1 cellular context compared by ENCODE assay signal in the genomic region with DNA sequence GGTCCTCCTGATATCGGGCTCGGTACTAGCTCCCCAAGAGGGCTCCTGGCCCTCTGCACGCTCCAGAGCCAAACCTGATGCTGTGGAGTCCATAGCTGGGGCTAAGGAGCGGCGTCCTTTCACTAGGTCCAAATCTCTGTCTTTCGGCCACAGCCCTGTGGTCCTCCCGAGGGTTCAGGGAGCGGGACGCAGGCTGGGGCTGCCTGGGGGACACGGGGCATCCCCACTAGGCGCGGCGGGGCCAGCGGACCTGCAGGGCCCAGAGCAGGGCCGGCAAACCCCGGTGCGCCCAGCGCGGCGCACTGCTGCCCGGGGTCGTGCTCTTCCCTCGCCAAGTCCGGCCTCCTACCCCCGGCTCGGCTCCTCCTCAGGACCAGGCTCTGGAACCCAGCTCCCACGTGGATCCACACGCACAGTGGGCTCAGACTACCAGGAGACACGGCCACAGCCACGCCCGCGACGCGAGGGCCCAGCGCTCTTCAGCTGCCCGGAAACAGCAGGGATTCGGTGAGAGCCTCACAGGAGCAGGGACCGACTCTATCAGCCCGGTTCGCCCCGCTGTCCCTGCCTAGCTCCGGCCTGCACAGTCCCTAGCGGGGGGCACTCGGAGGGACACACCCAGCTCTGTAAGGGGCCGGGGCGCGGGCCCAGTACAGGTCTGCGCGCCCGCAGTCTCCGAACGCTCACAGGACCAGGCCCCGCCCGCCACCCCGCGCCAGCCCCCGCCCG.
TF ChIP-seq lines count a peak whose summit lies in the region.

No MANE protein-coding gene starts in this region.

TF ChIP-seq in HepG2, 621 proteins besides CTCF, POLR2A, EP300 and RAD21 (continued from another document and continues in another):
- TF ChIP-seq, protein P1, sequence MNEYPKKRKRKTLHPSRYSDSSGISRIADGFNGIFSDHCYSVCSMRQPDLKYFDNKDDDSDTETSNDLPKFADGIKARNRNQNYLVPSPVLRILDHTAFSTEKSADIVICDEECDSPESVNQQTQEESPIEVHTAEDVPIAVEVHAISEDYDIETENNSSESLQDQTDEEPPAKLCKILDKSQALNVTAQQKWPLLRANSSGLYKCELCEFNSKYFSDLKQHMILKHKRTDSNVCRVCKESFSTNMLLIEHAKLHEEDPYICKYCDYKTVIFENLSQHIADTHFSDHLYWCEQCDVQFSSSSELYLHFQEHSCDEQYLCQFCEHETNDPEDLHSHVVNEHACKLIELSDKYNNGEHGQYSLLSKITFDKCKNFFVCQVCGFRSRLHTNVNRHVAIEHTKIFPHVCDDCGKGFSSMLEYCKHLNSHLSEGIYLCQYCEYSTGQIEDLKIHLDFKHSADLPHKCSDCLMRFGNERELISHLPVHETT (CRISPR knock-in tag; conservative IDR thresholded peaks at IDR 0.05): 0 out of 2 replicates have a peak, but pooled peaks have one; percentile 14
- TF ChIP-seq, protein P2, sequence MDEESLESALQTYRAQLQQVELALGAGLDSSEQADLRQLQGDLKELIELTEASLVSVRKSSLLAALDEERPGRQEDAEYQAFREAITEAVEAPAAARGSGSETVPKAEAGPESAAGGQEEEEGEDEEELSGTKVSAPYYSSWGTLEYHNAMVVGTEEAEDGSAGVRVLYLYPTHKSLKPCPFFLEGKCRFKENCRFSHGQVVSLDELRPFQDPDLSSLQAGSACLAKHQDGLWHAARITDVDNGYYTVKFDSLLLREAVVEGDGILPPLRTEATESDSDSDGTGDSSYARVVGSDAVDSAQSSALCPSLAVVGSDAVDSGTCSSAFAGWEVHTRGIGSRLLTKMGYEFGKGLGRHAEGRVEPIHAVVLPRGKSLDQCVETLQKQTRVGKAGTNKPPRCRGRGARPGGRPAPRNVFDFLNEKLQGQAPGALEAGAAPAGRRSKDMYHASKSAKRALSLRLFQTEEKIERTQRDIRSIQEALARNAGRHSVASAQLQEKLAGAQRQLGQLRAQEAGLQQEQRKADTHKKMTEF (CRISPR knock-in tag; IDR thresholded peaks at IDR 0.05): no peak
- TF ChIP-seq ZKSCAN8 (CRISPR knock-in tag; IDR thresholded peaks at IDR 0.05; ENCODE audit: borderline replicate concordance) (no peak), KAT7 (CRISPR knock-in tag; IDR thresholded peaks at IDR 0.05; ENCODE audit: borderline replicate concordance) (no peak), IRX3 (CRISPR knock-in tag; IDR thresholded peaks at IDR 0.05; ENCODE audit: borderline replicate concordance, low read depth) (no peak), ZBTB7A (CRISPR knock-in tag; IDR thresholded peaks at IDR 0.05) (0 out of 2 replicates have a peak, but pooled peaks have one; percentile 50), ZNF451 (CRISPR knock-in tag; IDR thresholded peaks at IDR 0.05) (no peak), CBFB (CRISPR knock-in tag; IDR thresholded peaks at IDR 0.05) (no peak), TEAD3 (CRISPR knock-in tag; optimal IDR thresholded peaks at IDR 0.05; ENCODE audit: borderline replicate concordance) (peak; percentile 14), ZFX (CRISPR knock-in tag; IDR thresholded peaks at IDR 0.05; ENCODE audit: low read depth) (peak; percentile 80), TEAD2 (CRISPR knock-in tag; IDR thresholded peaks at IDR 0.05) (no peak), ZBTB42 (CRISPR knock-in tag; IDR thresholded peaks at IDR 0.05) (0 out of 2 replicates have a peak, but pooled peaks have one; percentile 55), ZNF136 (CRISPR knock-in tag; IDR thresholded peaks at IDR 0.05; ENCODE audit: low read depth) (no peak), ZNF3 (CRISPR knock-in tag; IDR thresholded peaks at IDR 0.05) (no peak), KMT2A (CRISPR knock-in tag; IDR thresholded peaks at IDR 0.05) (no peak), HIVEP1 (CRISPR knock-in tag; IDR thresholded peaks at IDR 0.05) (0 out of 2 replicates have a peak, but pooled peaks have one; percentile 35), ZNF292 (CRISPR knock-in tag; IDR thresholded peaks at IDR 0.05; ENCODE audit: borderline replicate concordance, low read depth) (no peak), MAZ (IDR thresholded peaks at IDR 0.05; ENCODE audit: borderline replicate concordance, low read depth, low read length) (no peak), MAZ (CRISPR knock-in tag; IDR thresholded peaks at IDR 0.05; ENCODE audit: low read depth) (no peak), ZBTB7B (CRISPR knock-in tag; IDR thresholded peaks at IDR 0.05) (0 out of 2 replicates have a peak, but pooled peaks have one; percentile 9), ZFP62 (CRISPR knock-in tag; IDR thresholded peaks at IDR 0.05) (no peak), KDM1A (CRISPR knock-in tag; IDR thresholded peaks at IDR 0.05) (no peak), HOXA5 (CRISPR knock-in tag; IDR thresholded peaks at IDR 0.05) (no peak), ZNF101 (CRISPR knock-in tag; IDR thresholded peaks at IDR 0.05; ENCODE audit: borderline replicate concordance, low read depth) (no peak), ZNF121 (CRISPR knock-in tag; IDR thresholded peaks at IDR 0.05) (no peak), ZNF256 (CRISPR knock-in tag; conservative IDR thresholded peaks at IDR 0.05) (no peak), MIER2 (CRISPR knock-in tag; IDR thresholded peaks at IDR 0.05) (no peak), ZSCAN25 (CRISPR knock-in tag; IDR thresholded peaks at IDR 0.05) (no peak), ZNF737 (CRISPR knock-in tag; IDR thresholded peaks at IDR 0.05; ENCODE audit: borderline replicate concordance) (no peak), ZNF678 (CRISPR knock-in tag; IDR thresholded peaks at IDR 0.05) (no peak), SP4 (CRISPR knock-in tag; IDR thresholded peaks at IDR 0.05) (peak; percentile 49; the same call in 1 of the 2 replicates), MEIS1 (CRISPR knock-in tag; IDR thresholded peaks at IDR 0.05; ENCODE audit: borderline replicate concordance) (0 out of 2 replicates have a peak, but pooled peaks have one; percentile 25), ZNF614 (CRISPR knock-in tag; IDR thresholded peaks at IDR 0.05; ENCODE audit: borderline replicate concordance) (no peak), ZNF790 (CRISPR knock-in tag; IDR thresholded peaks at IDR 0.05; ENCODE audit: borderline replicate concordance) (no peak), SALL1 (CRISPR knock-in tag; IDR thresholded peaks at IDR 0.05) (peak; percentile 28), ZBTB1 (CRISPR knock-in tag; IDR thresholded peaks at IDR 0.05; ENCODE audit: borderline replicate concordance) (no peak), SIN3A (IDR thresholded peaks at IDR 0.05; ENCODE audit: borderline replicate concordance, low read depth, low read length) (no peak), NFIC (IDR thresholded peaks at IDR 0.05; ENCODE audit: low read length) (no peak), SSRP1 (CRISPR knock-in tag; IDR thresholded peaks at IDR 0.05) (no peak), EED (CRISPR knock-in tag; IDR thresholded peaks at IDR 0.05) (no peak), ARNT (IDR thresholded peaks at IDR 0.05) (no peak), CHCHD3 (CRISPR knock-in tag; IDR thresholded peaks at IDR 0.05) (peak; percentile 73; the same call in 1 of the 2 replicates), MEIS2 (CRISPR knock-in tag; IDR thresholded peaks at IDR 0.05) (no peak), U2AF1 (optimal IDR thresholded peaks at IDR 0.05; ENCODE audit: low read depth, low read length) (no peak), RELA (CRISPR knock-in tag; IDR thresholded peaks at IDR 0.05) (no peak), CENPT (CRISPR knock-in tag; IDR thresholded peaks at IDR 0.05; ENCODE audit: low read depth) (no peak)
- TF ChIP-seq, protein P3, sequence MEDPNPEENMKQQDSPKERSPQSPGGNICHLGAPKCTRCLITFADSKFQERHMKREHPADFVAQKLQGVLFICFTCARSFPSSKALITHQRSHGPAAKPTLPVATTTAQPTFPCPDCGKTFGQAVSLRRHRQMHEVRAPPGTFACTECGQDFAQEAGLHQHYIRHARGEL (CRISPR knock-in tag; IDR thresholded peaks at IDR 0.05): no peak
- TF ChIP-seq, protein P4, sequence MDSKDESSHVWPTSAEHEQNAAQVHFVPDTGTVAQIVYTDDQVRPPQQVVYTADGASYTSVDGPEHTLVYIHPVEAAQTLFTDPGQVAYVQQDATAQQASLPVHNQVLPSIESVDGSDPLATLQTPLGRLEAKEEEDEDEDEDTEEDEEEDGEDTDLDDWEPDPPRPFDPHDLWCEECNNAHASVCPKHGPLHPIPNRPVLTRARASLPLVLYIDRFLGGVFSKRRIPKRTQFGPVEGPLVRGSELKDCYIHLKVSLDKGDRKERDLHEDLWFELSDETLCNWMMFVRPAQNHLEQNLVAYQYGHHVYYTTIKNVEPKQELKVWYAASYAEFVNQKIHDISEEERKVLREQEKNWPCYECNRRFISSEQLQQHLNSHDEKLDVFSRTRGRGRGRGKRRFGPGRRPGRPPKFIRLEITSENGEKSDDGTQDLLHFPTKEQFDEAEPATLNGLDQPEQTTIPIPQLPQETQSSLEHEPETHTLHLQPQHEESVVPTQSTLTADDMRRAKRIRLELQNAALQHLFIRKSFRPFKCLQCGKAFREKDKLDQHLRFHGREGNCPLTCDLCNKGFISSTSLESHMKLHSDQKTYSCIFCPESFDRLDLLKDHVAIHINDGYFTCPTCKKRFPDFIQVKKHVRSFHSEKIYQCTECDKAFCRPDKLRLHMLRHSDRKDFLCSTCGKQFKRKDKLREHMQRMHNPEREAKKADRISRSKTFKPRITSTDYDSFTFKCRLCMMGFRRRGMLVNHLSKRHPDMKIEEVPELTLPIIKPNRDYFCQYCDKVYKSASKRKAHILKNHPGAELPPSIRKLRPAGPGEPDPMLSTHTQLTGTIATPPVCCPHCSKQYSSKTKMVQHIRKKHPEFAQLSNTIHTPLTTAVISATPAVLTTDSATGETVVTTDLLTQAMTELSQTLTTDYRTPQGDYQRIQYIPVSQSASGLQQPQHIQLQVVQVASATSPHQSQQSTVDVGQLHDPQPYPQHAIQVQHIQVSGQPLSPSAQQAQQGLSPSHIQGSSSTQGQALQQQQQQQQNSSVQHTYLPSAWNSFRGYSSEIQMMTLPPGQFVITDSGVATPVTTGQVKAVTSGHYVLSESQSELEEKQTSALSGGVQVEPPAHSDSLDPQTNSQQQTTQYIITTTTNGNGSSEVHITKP (CRISPR knock-in tag; IDR thresholded peaks at IDR 0.05; ENCODE audit: low read depth): no peak
- TF ChIP-seq, protein P5, sequence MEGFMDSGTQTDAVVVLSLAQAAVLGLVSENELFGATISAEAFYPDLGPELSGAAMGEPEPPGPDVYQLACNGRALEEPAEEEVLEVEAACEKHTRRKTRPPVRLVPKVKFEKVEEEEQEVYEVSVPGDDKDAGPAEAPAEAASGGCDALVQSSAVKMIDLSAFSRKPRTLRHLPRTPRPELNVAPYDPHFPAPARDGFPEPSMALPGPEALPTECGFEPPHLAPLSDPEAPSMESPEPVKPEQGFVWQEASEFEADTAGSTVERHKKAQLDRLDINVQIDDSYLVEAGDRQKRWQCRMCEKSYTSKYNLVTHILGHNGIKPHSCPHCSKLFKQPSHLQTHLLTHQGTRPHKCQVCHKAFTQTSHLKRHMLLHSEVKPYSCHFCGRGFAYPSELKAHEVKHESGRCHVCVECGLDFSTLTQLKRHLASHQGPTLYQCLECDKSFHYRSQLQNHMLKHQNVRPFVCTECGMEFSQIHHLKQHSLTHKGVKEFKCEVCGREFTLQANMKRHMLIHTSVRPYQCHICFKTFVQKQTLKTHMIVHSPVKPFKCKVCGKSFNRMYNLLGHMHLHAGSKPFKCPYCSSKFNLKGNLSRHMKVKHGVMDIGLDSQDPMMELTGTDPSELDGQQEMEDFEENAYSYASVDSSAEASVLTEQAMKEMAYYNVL (CRISPR knock-in tag; IDR thresholded peaks at IDR 0.05; ENCODE audit: borderline replicate concordance): no peak
- TF ChIP-seq, protein P6, sequence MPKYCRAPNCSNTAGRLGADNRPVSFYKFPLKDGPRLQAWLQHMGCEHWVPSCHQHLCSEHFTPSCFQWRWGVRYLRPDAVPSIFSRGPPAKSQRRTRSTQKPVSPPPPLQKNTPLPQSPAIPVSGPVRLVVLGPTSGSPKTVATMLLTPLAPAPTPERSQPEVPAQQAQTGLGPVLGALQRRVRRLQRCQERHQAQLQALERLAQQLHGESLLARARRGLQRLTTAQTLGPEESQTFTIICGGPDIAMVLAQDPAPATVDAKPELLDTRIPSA (CRISPR knock-in tag; IDR thresholded peaks at IDR 0.05; ENCODE audit: borderline replicate concordance): no peak; the same call in 1 of the 2 replicates
- TF ChIP-seq, protein P7, sequence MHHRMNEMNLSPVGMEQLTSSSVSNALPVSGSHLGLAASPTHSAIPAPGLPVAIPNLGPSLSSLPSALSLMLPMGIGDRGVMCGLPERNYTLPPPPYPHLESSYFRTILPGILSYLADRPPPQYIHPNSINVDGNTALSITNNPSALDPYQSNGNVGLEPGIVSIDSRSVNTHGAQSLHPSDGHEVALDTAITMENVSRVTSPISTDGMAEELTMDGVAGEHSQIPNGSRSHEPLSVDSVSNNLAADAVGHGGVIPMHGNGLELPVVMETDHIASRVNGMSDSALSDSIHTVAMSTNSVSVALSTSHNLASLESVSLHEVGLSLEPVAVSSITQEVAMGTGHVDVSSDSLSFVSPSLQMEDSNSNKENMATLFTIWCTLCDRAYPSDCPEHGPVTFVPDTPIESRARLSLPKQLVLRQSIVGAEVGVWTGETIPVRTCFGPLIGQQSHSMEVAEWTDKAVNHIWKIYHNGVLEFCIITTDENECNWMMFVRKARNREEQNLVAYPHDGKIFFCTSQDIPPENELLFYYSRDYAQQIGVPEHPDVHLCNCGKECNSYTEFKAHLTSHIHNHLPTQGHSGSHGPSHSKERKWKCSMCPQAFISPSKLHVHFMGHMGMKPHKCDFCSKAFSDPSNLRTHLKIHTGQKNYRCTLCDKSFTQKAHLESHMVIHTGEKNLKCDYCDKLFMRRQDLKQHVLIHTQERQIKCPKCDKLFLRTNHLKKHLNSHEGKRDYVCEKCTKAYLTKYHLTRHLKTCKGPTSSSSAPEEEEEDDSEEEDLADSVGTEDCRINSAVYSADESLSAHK (CRISPR knock-in tag; IDR thresholded peaks at IDR 0.05; ENCODE audit: borderline replicate concordance): no peak
- TF ChIP-seq, protein P8, sequence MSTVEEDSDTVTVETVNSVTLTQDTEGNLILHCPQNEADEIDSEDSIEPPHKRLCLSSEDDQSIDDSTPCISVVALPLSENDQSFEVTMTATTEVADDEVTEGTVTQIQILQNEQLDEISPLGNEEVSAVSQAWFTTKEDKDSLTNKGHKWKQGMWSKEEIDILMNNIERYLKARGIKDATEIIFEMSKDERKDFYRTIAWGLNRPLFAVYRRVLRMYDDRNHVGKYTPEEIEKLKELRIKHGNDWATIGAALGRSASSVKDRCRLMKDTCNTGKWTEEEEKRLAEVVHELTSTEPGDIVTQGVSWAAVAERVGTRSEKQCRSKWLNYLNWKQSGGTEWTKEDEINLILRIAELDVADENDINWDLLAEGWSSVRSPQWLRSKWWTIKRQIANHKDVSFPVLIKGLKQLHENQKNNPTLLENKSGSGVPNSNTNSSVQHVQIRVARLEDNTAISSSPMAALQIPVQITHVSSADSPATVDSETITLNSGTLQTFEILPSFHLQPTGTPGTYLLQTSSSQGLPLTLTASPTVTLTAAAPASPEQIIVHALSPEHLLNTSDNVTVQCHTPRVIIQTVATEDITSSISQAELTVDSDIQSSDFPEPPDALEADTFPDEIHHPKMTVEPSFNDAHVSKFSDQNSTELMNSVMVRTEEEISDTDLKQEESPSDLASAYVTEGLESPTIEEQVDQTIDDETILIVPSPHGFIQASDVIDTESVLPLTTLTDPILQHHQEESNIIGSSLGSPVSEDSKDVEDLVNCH (CRISPR knock-in tag; IDR thresholded peaks at IDR 0.05): no peak
- TF ChIP-seq, protein P9, sequence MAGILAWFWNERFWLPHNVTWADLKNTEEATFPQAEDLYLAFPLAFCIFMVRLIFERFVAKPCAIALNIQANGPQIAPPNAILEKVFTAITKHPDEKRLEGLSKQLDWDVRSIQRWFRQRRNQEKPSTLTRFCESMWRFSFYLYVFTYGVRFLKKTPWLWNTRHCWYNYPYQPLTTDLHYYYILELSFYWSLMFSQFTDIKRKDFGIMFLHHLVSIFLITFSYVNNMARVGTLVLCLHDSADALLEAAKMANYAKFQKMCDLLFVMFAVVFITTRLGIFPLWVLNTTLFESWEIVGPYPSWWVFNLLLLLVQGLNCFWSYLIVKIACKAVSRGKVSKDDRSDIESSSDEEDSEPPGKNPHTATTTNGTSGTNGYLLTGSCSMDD (CRISPR knock-in tag; IDR thresholded peaks at IDR 0.05): no peak
